Comparison of ENCODE assay signal across 23 cellular contexts in genomic region chr14:20350280-20350679, GRCh38.
"Had no signal": no experiment of that assay in that cellular context is flagged by ENCODE, and none has a peak within 500 bp of the region (broad histone marks: within the 10 kb centered on the region; RNA-seq: fewer than 3 reads in every experiment).

No MANE protein-coding gene starts in this region.

- H3K27me3 Mint-ChIP-seq: activated CD4-positive, alpha-beta T cell treated with anti-CD3 and anti-CD28 coated beads, Interleukin-2, amount 10 ng/mL, durations not matched to agents 7 days and 5 days; activated naive CD8-positive, alpha-beta T cell treated with anti-CD3 and anti-CD28 coated beads, Interleukin-2, amount 10 ng/mL, durations not matched to agents 7 days and 5 days; naive B cell; T-cell had no signal

- H3K4me1 Mint-ChIP-seq: naive B cell had no signal

- DNase-seq: activated CD4-positive, alpha-beta T cell treated with anti-CD3 and anti-CD28 coated beads, Interleukin-2, amount 10 ng/mL, durations not matched to agents 7 days and 5 days; activated CD4-positive, CD25-positive, alpha-beta regulatory T cell; activated naive CD4-positive, alpha-beta T cell treated with Interleukin-2 at 50 U/mL for 16 hours; activated naive CD8-positive, alpha-beta T cell treated with anti-CD3 and anti-CD28 coated beads, Interleukin-2, amount 10 ng/mL, durations not matched to agents 7 days and 5 days; body of pancreas; caudate nucleus; dorsolateral prefrontal cortex; erythroblast; heart right ventricle; kidney glomerular epithelial cell; left ventricle myocardium inferior; mucosa of descending colon; naive B cell; stimulated activated CD4-positive, alpha-beta T cell treated with anti-CD3 and anti-CD28 coated beads, Interleukin-12 subunit alpha, Interleukin-12 subunit beta, amount 100 ng/mL, for 4 hours; stimulated activated CD4-positive, alpha-beta T cell treated with anti-CD3 and anti-CD28 coated beads, Interleukin-1b, Interleukin-23, amount 100 ng/mL, for 48 hours; stimulated activated CD8-positive, alpha-beta memory T cell treated with anti-CD3 and anti-CD28 coated beads, Interleukin-4, amount 100 ng/mL, for 48 hours; stimulated activated naive CD4-positive, alpha-beta T cell treated with Interleukin-2 at 50 U/mL for 16 hours; T-cell had no signal

- H3K27ac Mint-ChIP-seq: activated CD4-positive, alpha-beta T cell treated with anti-CD3 and anti-CD28 coated beads, Interleukin-2, amount 10 ng/mL, durations not matched to agents 7 days and 5 days; activated naive CD8-positive, alpha-beta T cell treated with anti-CD3 and anti-CD28 coated beads, Interleukin-2, amount 10 ng/mL, durations not matched to agents 7 days and 5 days; activated T-helper 2 cell treated with anti-CD3 and anti-CD28 coated beads, Interferon-gamma antibody, Interleukin-2, Interleukin-4, amounts not matched to agents 10 μg/mL and 5 μg/mL and 100 μg/mL, durations not matched to agents 14 hours and 24 hours and 36 hours; T-cell had no signal

- H3K4me3 ChIP-seq: body of pancreas, dorsolateral prefrontal cortex, gastroesophageal sphincter, heart right ventricle, left ventricle myocardium inferior, mucosa of descending colon, right atrium auricular region, tibial nerve had no signal

- H3K27me3 ChIP-seq: body of pancreas, dorsolateral prefrontal cortex, gastroesophageal sphincter, heart right ventricle, right atrium auricular region, tibial nerve had no signal

- H3K36me3 Mint-ChIP-seq: naive B cell had no signal

- H3K27ac ChIP-seq: body of pancreas, dorsolateral prefrontal cortex, gastroesophageal sphincter, heart right ventricle, left ventricle myocardium inferior, right atrium auricular region, tibial nerve had no signal

- ATAC-seq: body of pancreas, gastroesophageal sphincter, heart right ventricle, mucosa of descending colon, T-cell had no signal

- H3K4me3 Mint-ChIP-seq: activated CD4-positive, alpha-beta T cell treated with anti-CD3 and anti-CD28 coated beads, Interleukin-2, amount 10 ng/mL, durations not matched to agents 7 days and 5 days; activated naive CD8-positive, alpha-beta T cell treated with anti-CD3 and anti-CD28 coated beads, Interleukin-2, amount 10 ng/mL, durations not matched to agents 7 days and 5 days; naive B cell; neural crest cell; T-cell had no signal

- H3K9me3 Mint-ChIP-seq: activated CD4-positive, alpha-beta T cell treated with anti-CD3 and anti-CD28 coated beads, Interleukin-2, amount 10 ng/mL, durations not matched to agents 7 days and 5 days; activated naive CD8-positive, alpha-beta T cell treated with anti-CD3 and anti-CD28 coated beads, Interleukin-2, amount 10 ng/mL, durations not matched to agents 7 days and 5 days; activated T-helper 2 cell treated with anti-CD3 and anti-CD28 coated beads, Interferon-gamma antibody, Interleukin-2, Interleukin-4, amounts not matched to agents 10 μg/mL and 5 μg/mL and 100 μg/mL, durations not matched to agents 14 hours and 24 hours and 36 hours; naive B cell; neural crest cell; T-cell had no signal
